8 cellular contexts compared by ENCODE assay signal in genomic region chr20:3811421-3812258, GRCh38. TPM values are rescaled to one million over a fixed set of nuclear protein-coding genes. Genes with fewer than 3 reads are reported as not detected.
DNase-seq lines count a peak whose midpoint lies in the region; ATAC-seq, FAIRE-seq and TF ChIP-seq lines count a peak whose summit lies in the region.

No MANE protein-coding gene starts in this region.

- H3K4me1 Mint-ChIP-seq in CD4-positive, alpha-beta T cell (ENCODE audit: low read depth) = peaks cover 81% of the 10 kb centered on the region
- peaks cover 86% of the 10 kb centered on the region for H3K4me1 Mint-ChIP-seq in activated naive CD4-positive, alpha-beta T cell treated with anti-CD3 and anti-CD28 coated beads, Interleukin-2, amount 10 ng/mL, durations not matched to agents 7 days and 5 days

- H3K4me2 ChIP-seq in OCI-LY7 (ENCODE audit: low read length) = no peak overlapping the region

- H3K9ac ChIP-seq in SK-N-MC (ENCODE audit: insufficient read length) = peak overlapping the region; percentile 77

- TF ChIP-seq CTCF in CD4-positive, alpha-beta T cell (IDR thresholded peaks at IDR 0.05) = no peak
- TF ChIP-seq CTCF in pancreas (IDR thresholded peaks at IDR 0.05) (no peak), OCI-LY7 (conservative IDR thresholded peaks at IDR 0.05; ENCODE audit: low read length) (no peak)

- no peaks in the 10 kb centered on the region for H3K9me3 Mint-ChIP-seq in CD4-positive, alpha-beta T cell
- no peaks in the 10 kb centered on the region for H3K9me3 Mint-ChIP-seq in activated naive CD4-positive, alpha-beta T cell treated with anti-CD3 and anti-CD28 coated beads, Interleukin-2, amount 10 ng/mL, durations not matched to agents 7 days and 5 days

- DNase-seq in CD4-positive, alpha-beta T cell = peak; percentile 80 to 97 (median 95)
- DNase-seq in SK-N-MC (ENCODE audit: low read depth, low spot score) (peak; percentile 94), foreskin melanocyte (peak; percentile 97), pancreas (peak; percentile 98 to 100 (median 99)), OCI-LY7 (ENCODE audit: low spot score) (no peak)
- peak; percentile 93 for DNase-seq in activated naive CD4-positive, alpha-beta T cell treated with anti-CD3 and anti-CD28 coated beads, Interleukin-2, amount 10 ng/mL, durations not matched to agents 7 days and 5 days

- ATAC-seq in CD4-positive, alpha-beta T cell (ENCODE audit: poor library complexity) = peak; percentile 91
- peak; percentile 83 to 91 (median 88) for ATAC-seq in pancreas

- POLR2A ChIA-PET in CD4-positive, alpha-beta T cell (lab: Charles Lee) = interaction anchor here (0.8 to 6.6 kb wide), 10 partner anchors 9 to 226 kb away, joined by 3 to 89 read pairs (median 21); partner anchors contain the start of genes ADISSP, AP5S1, CDC25B and CENPB
- POLR2A ChIA-PET in OCI-LY7 (lab: Charles Lee) = interaction anchor here (1.6 kb wide), 2 partner anchors 9 to 11 kb away, joined by 3 to 4 read pairs; partner anchors contain the start of gene AP5S1

- peak overlapping the region; percentile 77 for H3K4me3 Mint-ChIP-seq in CD4-positive, alpha-beta T cell
- peak overlapping the region; percentile 75 for H3K4me3 Mint-ChIP-seq in activated naive CD4-positive, alpha-beta T cell treated with anti-CD3 and anti-CD28 coated beads, Interleukin-2, amount 10 ng/mL, durations not matched to agents 7 days and 5 days

- 4% methylated on average over 20 of the region's 20 CpGs for WGBS in pancreas, 2 donors

- peak overlapping the region; percentile 97 for H3K27ac ChIP-seq in CD4-positive, alpha-beta T cell (ENCODE audit: low read depth, low read length)
- peak overlapping the region; percentile 96 for H3K27ac ChIP-seq in KOPT-K1 (ENCODE audit: low read depth, low read length, poor library complexity, severe bottlenecking)
- H3K27ac ChIP-seq in SK-N-MC = peak overlapping the region; percentile 100
- peak overlapping the region; percentile 74 to 93 (median 84) for H3K27ac ChIP-seq in pancreas
- peak overlapping the region; percentile 100 for H3K27ac ChIP-seq in temporal lobe (ENCODE audit: low read depth, low read length)
- no peak overlapping the region for H3K27ac ChIP-seq in OCI-LY7 (ENCODE audit: low read depth, low read length, poor library complexity, severe bottlenecking)

- FAIRE-seq in pancreas (lab: Jason Lieb, UNC) = peak; percentile 76

- peaks cover 2% of the 10 kb centered on the region for H3K36me3 ChIP-seq in KOPT-K1 (ENCODE audit: insufficient read depth, low read length)
- H3K36me3 ChIP-seq in SK-N-MC (ENCODE audit: insufficient read depth, low read length) = no peaks in the 10 kb centered on the region
- H3K36me3 ChIP-seq in pancreas = no peaks in the 10 kb centered on the region
- peaks cover 4% of the 10 kb centered on the region; the same call in 1 of the 2 replicates for H3K36me3 ChIP-seq in OCI-LY7 (ENCODE audit: insufficient read depth, low read length)

- H3K27me3 Mint-ChIP-seq in CD4-positive, alpha-beta T cell = no peaks in the 10 kb centered on the region
- no peaks in the 10 kb centered on the region for H3K27me3 Mint-ChIP-seq in activated naive CD4-positive, alpha-beta T cell treated with anti-CD3 and anti-CD28 coated beads, Interleukin-2, amount 10 ng/mL, durations not matched to agents 7 days and 5 days

- peaks cover 11% of the 10 kb centered on the region for H3K36me3 Mint-ChIP-seq in CD4-positive, alpha-beta T cell (ENCODE audit: low read depth)
- peaks cover 17% of the 10 kb centered on the region for H3K36me3 Mint-ChIP-seq in activated naive CD4-positive, alpha-beta T cell treated with anti-CD3 and anti-CD28 coated beads, Interleukin-2, amount 10 ng/mL, durations not matched to agents 7 days and 5 days

- H3K9me3 ChIP-seq in CD4-positive, alpha-beta T cell (ENCODE audit: control insufficient read depth, low read length) = no peaks in the 10 kb centered on the region
- no peaks in the 10 kb centered on the region for H3K9me3 ChIP-seq in KOPT-K1 (ENCODE audit: insufficient read depth, low read length, poor library complexity, severe bottlenecking)
- no peaks in the 10 kb centered on the region for H3K9me3 ChIP-seq in SK-N-MC (ENCODE audit: low read depth, low read length)
- H3K9me3 ChIP-seq in pancreas = no peaks in the 10 kb centered on the region
- H3K9me3 ChIP-seq in OCI-LY7 (ENCODE audit: low read length) = no peaks in the 10 kb centered on the region

- H2AFZ ChIP-seq in OCI-LY7 (ENCODE audit: low read length) = no peak overlapping the region

- no peaks in the 10 kb centered on the region for H3K79me2 ChIP-seq in OCI-LY7 (ENCODE audit: insufficient read depth, low read depth, low read length)

- no peaks in the 10 kb centered on the region for H3K27me3 ChIP-seq in CD4-positive, alpha-beta T cell (ENCODE audit: control insufficient read depth, insufficient read depth, low read length)
- H3K27me3 ChIP-seq in pancreas = no peaks in the 10 kb centered on the region

- H3K4me1 ChIP-seq in pancreas (peaks cover 40 to 59% (median 44%) of the 10 kb centered on the region in 3 donors), OCI-LY7 (ENCODE audit: insufficient read depth, low read length, poor library complexity, severe bottlenecking) (peaks cover 16% of the 10 kb centered on the region)

- no TSS peak for BruUV-seq in OCI-LY7 (replicated peaks; lab: Mats Ljungman, UMichigan)

- CTCF ChIA-PET in CD4-positive, alpha-beta T cell (lab: Charles Lee) = interaction anchor here (1.3 to 2.3 kb wide), 3 partner anchors 9 to 44 kb away, joined by 4 to 22 read pairs (median 5); partner anchors contain the start of genes ADISSP, AP5S1 and CDC25B
- CTCF ChIA-PET in activated naive CD4-positive, alpha-beta T cell treated with anti-CD3 and anti-CD28 coated beads, Interleukin-2, amount 10 ng/mL, durations not matched to agents 7 days and 5 days (lab: Charles Lee) = interaction anchor here (0.7 to 4.7 kb wide), 4 partner anchors 9 to 24 kb away, joined by 3 to 18 read pairs (median 6); partner anchors contain the start of gene AP5S1
- CTCF ChIA-PET in OCI-LY7 (lab: Charles Lee; ENCODE audit: unreplicated experiment) = no interaction called here

- H3K27ac Mint-ChIP-seq in CD4-positive, alpha-beta T cell = peak overlapping the region; percentile 98
- peak overlapping the region; percentile 98 for H3K27ac Mint-ChIP-seq in activated naive CD4-positive, alpha-beta T cell treated with anti-CD3 and anti-CD28 coated beads, Interleukin-2, amount 10 ng/mL, durations not matched to agents 7 days and 5 days

- intact Hi-C loops in CD4-positive, alpha-beta T cell (cut with DNase I, micrococcal nuclease) = loop anchor here (1.0 to 5.0 kb wide), 3 partner anchors 9 to 44 kb away; partner anchors contain the start of genes ADISSP (in 1 of the 2) and AP5S1 (in 1 of the 2)
- intact Hi-C loops in pancreas (cut with DNase I) (no loop called here), OCI-LY7 (cut with micrococcal nuclease; ENCODE audit: unreplicated experiment) (no loop called here)

- H4K20me1 ChIP-seq in OCI-LY7 (ENCODE audit: insufficient read depth, low read length) = no peaks in the 10 kb centered on the region

- no peaks in the 10 kb centered on the region for H3K9me2 ChIP-seq in OCI-LY7 (ENCODE audit: insufficient read depth, low read length)

- H3K4me3 ChIP-seq in SK-N-MC = peak overlapping the region; percentile 77
- peak overlapping the region in 2 of 4 donors; percentile 29 to 31 for H3K4me3 ChIP-seq in pancreas
- no peak overlapping the region for H3K4me3 ChIP-seq in OCI-LY7 (ENCODE audit: low read depth, low read length, poor library complexity, severe bottlenecking)

RNA-seq across cellular contexts. Expression of gene AP5S1, which starts 8.7 kb away (rescaled TPM):
- total RNA-seq in CD4-positive, alpha-beta T cell = 1 to 10 TPM; 6.0 TPM
- total RNA-seq in pancreas (1 to 10 TPM; 4.7 to 7.9 (median 6.8) TPM), temporal lobe (4.2 TPM), OCI-LY7 (2022) (9.9 and 12.1 TPM in 2 replicates)
- polyA plus RNA-seq in pancreas = 1 to 10 TPM; 5.4 to 7.3 TPM
- 6.2 and 9.8 TPM in 2 replicates for total RNA-seq in OCI-LY7 (2014; rRNA removed; shearing (Covaris generic))

RNA-seq across cellular contexts. Expression of gene CDC25B, which starts 15.5 kb away (rescaled TPM):
- total RNA-seq in CD4-positive, alpha-beta T cell = 100 to 1,000 TPM; 144 TPM
- total RNA-seq in pancreas = 10 to 100 TPM in 2 of 6 donors, 1 to 10 TPM in 4; 3.7 to 13.5 (median 5.0) TPM
- polyA plus RNA-seq in pancreas = 10 to 100 TPM; 24.4 to 28.8 TPM
- 6.6 TPM for total RNA-seq in temporal lobe
- total RNA-seq in OCI-LY7 (2014; rRNA removed; shearing (Covaris generic)) = 86.1 and 89.2 TPM in 2 replicates
- total RNA-seq in OCI-LY7 (2022) = 119 and 147 TPM in 2 replicates

RNA-seq across cellular contexts. Expression of gene CENPB, which starts 25.1 kb away (rescaled TPM):
- 10 to 100 TPM; 25.1 to 25.3 TPM for total RNA-seq in CD4-positive, alpha-beta T cell
- 10 to 100 TPM; 30.2 to 46.5 (median 39.3) TPM for total RNA-seq in pancreas
- polyA plus RNA-seq in pancreas = 10 to 100 TPM; 34.0 to 44.2 TPM
- total RNA-seq in temporal lobe = 31.0 TPM
- total RNA-seq in OCI-LY7 (2014; rRNA removed; shearing (Covaris generic)) = 32.5 and 39.1 TPM in 2 replicates
- 31.2 and 34.8 TPM in 2 replicates for total RNA-seq in OCI-LY7 (2022)

RNA-seq across cellular contexts. Expression of gene SPEF1, which starts 30.4 kb away (rescaled TPM):
- not detected for total RNA-seq in CD4-positive, alpha-beta T cell
- total RNA-seq in pancreas (under 1 TPM; 0.20 to 0.55 (median 0.40) TPM), temporal lobe (0.98 TPM), OCI-LY7 (2022) (0.27 TPM in 1 of 2 replicates, not detected in the other)
- 1 to 10 TPM; 1.7 TPM for polyA plus RNA-seq in pancreas
- 0.09 and 0.10 TPM in 2 replicates for total RNA-seq in OCI-LY7 (2014; rRNA removed; shearing (Covaris generic))

RNA-seq across cellular contexts. Expression of gene MAVS, which starts 35.0 kb away (rescaled TPM):
- 10 to 100 TPM; 13.6 to 14.7 TPM for total RNA-seq in CD4-positive, alpha-beta T cell
- total RNA-seq in pancreas (10 to 100 TPM; 17.2 to 25.1 (median 21.6) TPM), temporal lobe (8.1 TPM), OCI-LY7 (2022) (35.5 and 37.2 TPM in 2 replicates)
- polyA plus RNA-seq in pancreas = 10 to 100 TPM in 1 of 2 donors, 1 to 10 TPM in 1; 9.5 to 20.5 TPM
- total RNA-seq in OCI-LY7 (2014; rRNA removed; shearing (Covaris generic)) = 15.3 and 19.8 TPM in 2 replicates

Comparison
In these comparisons a context has a peak if more than half of its experiments do, and no peak if none do; other contexts are left out.
1. RNA of gene CDC25B, which starts 15.5 kb away (total RNA-seq): 144 TPM in CD4-positive, alpha-beta T cell and 86.1 to 147 TPM in OCI-LY7; 6.6 TPM in temporal lobe (single experiment) and 3.7 to 13.5 TPM in pancreas; every median in the first group is over 4 times any median in the second.
2. intact Hi-C loops: an anchor here in CD4-positive, alpha-beta T cell (1.0 to 5.0 kb wide); none called in pancreas and OCI-LY7.